ENCODE assay signal across 9 cellular contexts in the genomic region with DNA sequence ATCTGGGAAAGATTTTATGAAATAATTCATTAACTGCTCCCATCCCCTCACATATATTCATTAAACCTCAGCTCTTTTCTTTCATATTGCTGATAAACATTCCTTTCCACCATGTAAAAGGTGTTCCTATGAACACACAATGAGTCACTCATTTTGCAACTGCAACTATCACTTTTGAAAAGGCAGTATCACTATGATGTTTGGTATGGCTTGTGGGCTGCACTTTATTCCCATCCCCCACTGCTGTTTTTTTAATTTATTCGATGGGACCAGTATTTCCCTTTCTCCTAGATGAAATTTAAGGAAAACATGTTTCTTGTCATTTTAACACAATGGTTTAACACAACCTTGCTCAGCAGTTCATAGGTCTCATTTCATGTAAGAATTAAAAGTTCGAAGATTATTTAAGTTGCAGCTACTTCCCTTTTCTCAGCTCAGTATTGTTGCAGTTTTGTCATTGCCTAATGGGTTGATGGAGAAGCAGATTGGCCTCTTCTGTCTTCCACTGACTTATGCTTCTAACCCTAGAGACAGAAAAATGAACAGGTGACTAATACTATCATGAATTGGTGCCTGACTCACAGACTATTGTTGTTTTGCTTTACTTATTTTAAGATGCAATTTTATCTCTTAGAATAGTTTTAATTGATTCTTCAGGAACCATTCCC.
DNase-seq lines count a peak whose midpoint lies in the region; ATAC-seq, FAIRE-seq and TF ChIP-seq lines count a peak whose summit lies in the region.
"Had no signal": no experiment of that assay in that cellular context is flagged by ENCODE, and none has a peak within 500 bp of the region (broad histone marks: within the 10 kb centered on the region; RNA-seq: fewer than 3 reads in every experiment).

No MANE protein-coding gene starts in this region.

- FAIRE-seq in bronchial epithelial cell (lab: Jason Lieb, UNC) = no peak

- TF ChIP-seq CTCF in bronchial epithelial cell (IDR thresholded peaks at IDR 0.05; ENCODE audit: insufficient read depth, low read length, severe bottlenecking) = no peak

- peak; percentile 97 for ATAC-seq in GM18867 (IDR thresholded peaks at IDR 0.05; ENCODE audit: unreplicated experiment)
- peak; percentile 96 for ATAC-seq in GM21786 (IDR thresholded peaks at IDR 0.05; ENCODE audit: unreplicated experiment)
- ATAC-seq in HG03565 (IDR thresholded peaks at IDR 0.05; ENCODE audit: unreplicated experiment) = peak; percentile 94
- ATAC-seq: Panc1 had no signal

- no peak overlapping the region for H3K4me3 ChIP-seq in bronchial epithelial cell (ENCODE audit: low read depth, low read length)

- H3K27me3 ChIP-seq in bronchial epithelial cell (ENCODE audit: control insufficient read depth, insufficient read depth, low read length) = no peaks in the 10 kb centered on the region

- H3K36me3 ChIP-seq in bronchial epithelial cell (ENCODE audit: control insufficient read depth, insufficient read depth, low read length) = no peaks in the 10 kb centered on the region

- peak; percentile 91 for DNase-seq in bronchial epithelial cell (ENCODE audit: low read depth)
- no peak for DNase-seq in ecto neural progenitor cell (ENCODE audit: low spot score)
- DNase-seq in HK-2 (ENCODE audit: unreplicated experiment) = no peak
- DNase-seq in anterior cingulate cortex (lab: John Stamatoyannopoulos, UW) = no peak
- DNase-seq in mucosa of gallbladder (ENCODE audit: low spot score) = no peak
